1 cellular context compared by ENCODE assay signal in the genomic region with DNA sequence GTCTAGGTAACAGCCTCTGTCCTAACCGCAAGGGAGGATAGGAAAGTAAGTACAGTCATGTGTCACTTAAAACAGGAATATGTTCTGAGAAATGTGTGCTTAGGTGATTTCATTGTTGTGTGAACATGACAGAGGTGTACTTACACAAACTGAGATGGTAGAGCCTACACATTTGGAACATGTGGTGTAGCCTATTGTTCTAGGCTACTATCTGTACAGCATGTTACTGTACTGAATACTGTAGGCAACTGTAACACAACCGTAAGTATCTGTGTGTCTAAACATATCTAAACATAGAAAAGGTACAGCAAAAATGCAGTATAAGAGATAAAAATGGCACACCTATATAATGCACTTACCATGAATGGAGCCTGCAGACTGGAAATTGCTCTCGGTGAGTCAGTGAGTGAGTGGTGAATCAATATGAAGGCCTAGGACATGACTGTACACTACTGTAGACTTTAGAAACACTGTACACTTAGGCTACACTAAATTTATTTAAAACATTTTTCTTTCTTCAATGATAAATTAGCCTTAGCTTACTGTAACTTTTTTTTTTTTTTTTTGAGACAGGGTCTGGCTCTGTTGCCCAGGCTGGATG.
TF ChIP-seq lines count a peak whose summit lies in the region.

No MANE protein-coding gene starts in this region.

TF ChIP-seq in SK-N-SH, 30 proteins besides CTCF, POLR2A, EP300 and RAD21 (continued from another document):
- no peak for TF ChIP-seq IRF3 (IDR thresholded peaks at IDR 0.05; ENCODE audit: low read depth, low read length)
- TF ChIP-seq EZH2phosphoT487 (IDR thresholded peaks at IDR 0.05; ENCODE audit: borderline replicate concordance, low read depth) = no peak
- TF ChIP-seq FOSL2 (IDR thresholded peaks at IDR 0.05; ENCODE audit: borderline replicate concordance, low read depth) = peak; percentile 59; the same call in 1 of the 2 replicates
- TF ChIP-seq, protein P1, sequence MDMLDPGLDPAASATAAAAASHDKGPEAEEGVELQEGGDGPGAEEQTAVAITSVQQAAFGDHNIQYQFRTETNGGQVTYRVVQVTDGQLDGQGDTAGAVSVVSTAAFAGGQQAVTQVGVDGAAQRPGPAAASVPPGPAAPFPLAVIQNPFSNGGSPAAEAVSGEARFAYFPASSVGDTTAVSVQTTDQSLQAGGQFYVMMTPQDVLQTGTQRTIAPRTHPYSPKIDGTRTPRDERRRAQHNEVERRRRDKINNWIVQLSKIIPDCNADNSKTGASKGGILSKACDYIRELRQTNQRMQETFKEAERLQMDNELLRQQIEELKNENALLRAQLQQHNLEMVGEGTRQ (IDR thresholded peaks at IDR 0.05; ENCODE audit: borderline replicate concordance, low read depth, low read length) = no peak
- TF ChIP-seq, protein P2, sequence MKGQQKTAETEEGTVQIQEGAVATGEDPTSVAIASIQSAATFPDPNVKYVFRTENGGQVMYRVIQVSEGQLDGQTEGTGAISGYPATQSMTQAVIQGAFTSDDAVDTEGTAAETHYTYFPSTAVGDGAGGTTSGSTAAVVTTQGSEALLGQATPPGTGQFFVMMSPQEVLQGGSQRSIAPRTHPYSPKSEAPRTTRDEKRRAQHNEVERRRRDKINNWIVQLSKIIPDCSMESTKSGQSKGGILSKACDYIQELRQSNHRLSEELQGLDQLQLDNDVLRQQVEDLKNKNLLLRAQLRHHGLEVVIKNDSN (IDR thresholded peaks at IDR 0.05; ENCODE audit: borderline replicate concordance, low read depth) = no peak
- TF ChIP-seq ELF1 (IDR thresholded peaks at IDR 0.05) = no peak
- TF ChIP-seq TCF12 (IDR thresholded peaks at IDR 0.05) = no peak
- TF ChIP-seq TAF1 (IDR thresholded peaks at IDR 0.05; ENCODE audit: borderline replicate concordance, low read depth, low read length) = no peak
- TF ChIP-seq TEAD4 (IDR thresholded peaks at IDR 0.05; ENCODE audit: borderline replicate concordance, insufficient read depth) = no peak
